Comparison of ENCODE assay signal across 8 cellular contexts in genomic region chr1:61318319-61319125, GRCh38.
A peak's percentile ranks its signal among the peaks of the same experiment; 100 is the strongest.
DNase-seq lines count a peak whose midpoint lies in the region; ATAC-seq and TF ChIP-seq lines count a peak whose summit lies in the region.

No MANE protein-coding gene starts in this region.

- peak overlapping the region; percentile 1 to 7 for H3K4me3 ChIP-seq in vagina

- intact Hi-C loops in vagina (cut with DNase I) = no loop called here

- peaks cover 3% of the 10 kb centered on the region for H3K9me3 Mint-ChIP-seq in activated naive CD8-positive, alpha-beta T cell treated with anti-CD3 and anti-CD28 coated beads for 36 hours

- ATAC-seq in GM19043 (IDR thresholded peaks at IDR 0.05; ENCODE audit: low read depth, unreplicated experiment) = peak; percentile 98
- peak; percentile 99 for ATAC-seq in HG03097 (IDR thresholded peaks at IDR 0.05; ENCODE audit: low FRiP score, unreplicated experiment)

- DNase-seq in AG20443 (ENCODE audit: low spot score) = peak; percentile 74
- peak; percentile 12 for DNase-seq in activated naive CD8-positive, alpha-beta T cell treated with anti-CD3 and anti-CD28 coated beads for 36 hours
- DNase-seq in islet precursor cell = peak; percentile 61
- DNase-seq in vagina (ENCODE audit: extremely low spot score in 2 of 2) = no peak
- DNase-seq in AML-193 (lab: John Stamatoyannopoulos, UW) = no peak
- no peak for DNase-seq in NCI-H748 (lab: John Stamatoyannopoulos, UW; ENCODE audit: unreplicated experiment)

- no peak for TF ChIP-seq CTCF in vagina (IDR thresholded peaks at IDR 0.05)

- no peaks in the 10 kb centered on the region for H3K36me3 ChIP-seq in vagina

- H3K27me3 ChIP-seq in vagina = no peaks in the 10 kb centered on the region

- TF ChIP-seq POLR2A in vagina (IDR thresholded peaks at IDR 0.05) = no peak

- peaks cover 20% of the 10 kb centered on the region for H3K4me1 Mint-ChIP-seq in activated naive CD8-positive, alpha-beta T cell treated with anti-CD3 and anti-CD28 coated beads for 36 hours

- H3K36me3 Mint-ChIP-seq in activated naive CD8-positive, alpha-beta T cell treated with anti-CD3 and anti-CD28 coated beads for 36 hours = no peaks in the 10 kb centered on the region

- H3K4me1 ChIP-seq in vagina = peaks cover 25% of the 10 kb centered on the region

- no peak overlapping the region for H3K4me3 Mint-ChIP-seq in activated naive CD8-positive, alpha-beta T cell treated with anti-CD3 and anti-CD28 coated beads for 36 hours

- no peaks in the 10 kb centered on the region for H3K9me3 ChIP-seq in vagina

- peak overlapping the region; percentile 83 for H3K27ac Mint-ChIP-seq in activated naive CD8-positive, alpha-beta T cell treated with anti-CD3 and anti-CD28 coated beads for 36 hours

- peak overlapping the region; percentile 54 for H3K27ac ChIP-seq in vagina

- peaks cover 3% of the 10 kb centered on the region for H3K27me3 Mint-ChIP-seq in activated naive CD8-positive, alpha-beta T cell treated with anti-CD3 and anti-CD28 coated beads for 36 hours

Comparison
In these comparisons a context has a peak if more than half of its experiments do, and no peak if none do; other contexts are left out.
1. DNase-seq: peak in AG20443 (single experiment), activated naive CD8-positive, alpha-beta T cell treated with anti-CD3 and anti-CD28 coated beads for 36 hours (single experiment) and islet precursor cell (single experiment); none in vagina (0 of 2), AML-193 (0 of 2) and NCI-H748 (single experiment).